1 cellular context compared by ENCODE assay signal in the genomic region with DNA sequence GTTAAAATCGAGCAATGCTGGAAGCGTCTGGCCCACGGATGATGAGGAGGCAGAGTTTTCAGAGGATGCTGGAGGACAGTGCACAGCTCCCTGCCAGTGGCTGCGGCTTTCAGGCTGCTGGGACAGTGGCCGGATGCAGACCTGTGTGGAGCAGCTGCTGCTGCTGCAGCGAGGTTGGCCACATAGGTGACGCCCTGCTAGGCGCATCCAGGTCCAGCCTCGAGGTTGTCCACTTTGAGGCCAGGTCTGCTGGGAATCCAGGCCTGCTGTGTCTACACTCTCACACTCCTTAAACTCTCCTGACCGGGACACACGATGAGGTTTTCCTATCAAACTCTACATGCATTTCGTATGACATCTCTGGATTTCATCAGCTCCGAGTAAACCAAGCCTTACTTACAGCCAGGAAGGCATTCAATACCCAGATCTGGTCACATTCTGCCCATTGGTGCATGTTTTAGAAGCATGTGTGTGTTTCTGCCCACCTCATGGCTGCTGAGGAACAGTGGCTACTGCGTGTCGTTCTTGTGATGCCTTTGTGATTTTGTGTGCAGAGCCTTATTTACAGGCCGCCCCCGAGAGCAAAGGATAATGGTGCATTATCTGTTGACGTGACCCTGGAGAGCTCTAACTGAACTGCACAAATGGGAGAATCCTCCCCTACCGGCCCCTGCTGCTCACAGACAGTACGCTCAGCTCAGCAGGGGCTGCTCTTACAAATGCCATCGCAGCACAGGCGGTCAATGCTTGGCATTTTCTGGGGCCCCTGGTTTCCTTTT.
TF ChIP-seq lines count a peak whose summit lies in the region.

No MANE protein-coding gene starts in this region.

TF ChIP-seq in HepG2, 621 proteins besides CTCF, POLR2A, EP300 and RAD21 (continued from another document):
- TF ChIP-seq, protein P1, sequence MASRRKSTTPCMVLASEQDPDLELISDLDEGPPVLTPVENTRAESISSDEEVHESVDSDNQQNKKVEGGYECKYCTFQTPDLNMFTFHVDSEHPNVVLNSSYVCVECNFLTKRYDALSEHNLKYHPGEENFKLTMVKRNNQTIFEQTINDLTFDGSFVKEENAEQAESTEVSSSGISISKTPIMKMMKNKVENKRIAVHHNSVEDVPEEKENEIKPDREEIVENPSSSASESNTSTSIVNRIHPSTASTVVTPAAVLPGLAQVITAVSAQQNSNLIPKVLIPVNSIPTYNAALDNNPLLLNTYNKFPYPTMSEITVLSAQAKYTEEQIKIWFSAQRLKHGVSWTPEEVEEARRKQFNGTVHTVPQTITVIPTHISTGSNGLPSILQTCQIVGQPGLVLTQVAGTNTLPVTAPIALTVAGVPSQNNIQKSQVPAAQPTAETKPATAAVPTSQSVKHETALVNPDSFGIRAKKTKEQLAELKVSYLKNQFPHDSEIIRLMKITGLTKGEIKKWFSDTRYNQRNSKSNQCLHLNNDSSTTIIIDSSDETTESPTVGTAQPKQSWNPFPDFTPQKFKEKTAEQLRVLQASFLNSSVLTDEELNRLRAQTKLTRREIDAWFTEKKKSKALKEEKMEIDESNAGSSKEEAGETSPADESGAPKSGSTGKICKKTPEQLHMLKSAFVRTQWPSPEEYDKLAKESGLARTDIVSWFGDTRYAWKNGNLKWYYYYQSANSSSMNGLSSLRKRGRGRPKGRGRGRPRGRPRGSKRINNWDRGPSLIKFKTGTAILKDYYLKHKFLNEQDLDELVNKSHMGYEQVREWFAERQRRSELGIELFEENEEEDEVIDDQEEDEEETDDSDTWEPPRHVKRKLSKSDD (CRISPR knock-in tag; IDR thresholded peaks at IDR 0.05; ENCODE audit: low read depth), result no peak
- TF ChIP-seq NR2F2 (IDR thresholded peaks at IDR 0.05; ENCODE audit: borderline replicate concordance, low read depth) (no peak), RARG (CRISPR knock-in tag; IDR thresholded peaks at IDR 0.05; ENCODE audit: low read depth) (no peak), TGIF2 (CRISPR knock-in tag; IDR thresholded peaks at IDR 0.05) (peak; percentile 29; the same call in 1 of the 2 replicates), CCAR2 (optimal IDR thresholded peaks at IDR 0.05; ENCODE audit: low read depth, low read length) (no peak), ZNF234 (CRISPR knock-in tag; conservative IDR thresholded peaks at IDR 0.05) (no peak), MIXL1 (CRISPR knock-in tag; IDR thresholded peaks at IDR 0.05) (no peak), RBM22 (optimal IDR thresholded peaks at IDR 0.05; ENCODE audit: low read length) (no peak), ZSCAN20 (CRISPR knock-in tag; IDR thresholded peaks at IDR 0.05; ENCODE audit: borderline replicate concordance) (no peak), ZNF431 (CRISPR knock-in tag; IDR thresholded peaks at IDR 0.05; ENCODE audit: borderline replicate concordance, low read depth) (no peak)
- TF ChIP-seq, protein P2, sequence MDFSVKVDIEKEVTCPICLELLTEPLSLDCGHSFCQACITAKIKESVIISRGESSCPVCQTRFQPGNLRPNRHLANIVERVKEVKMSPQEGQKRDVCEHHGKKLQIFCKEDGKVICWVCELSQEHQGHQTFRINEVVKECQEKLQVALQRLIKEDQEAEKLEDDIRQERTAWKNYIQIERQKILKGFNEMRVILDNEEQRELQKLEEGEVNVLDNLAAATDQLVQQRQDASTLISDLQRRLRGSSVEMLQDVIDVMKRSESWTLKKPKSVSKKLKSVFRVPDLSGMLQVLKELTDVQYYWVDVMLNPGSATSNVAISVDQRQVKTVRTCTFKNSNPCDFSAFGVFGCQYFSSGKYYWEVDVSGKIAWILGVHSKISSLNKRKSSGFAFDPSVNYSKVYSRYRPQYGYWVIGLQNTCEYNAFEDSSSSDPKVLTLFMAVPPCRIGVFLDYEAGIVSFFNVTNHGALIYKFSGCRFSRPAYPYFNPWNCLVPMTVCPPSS (IDR thresholded peaks at IDR 0.05), result no peak
